Comparison of ENCODE assay signal across 8 cellular contexts in genomic region chr4:82431026-82431745, GRCh38. TPM values are rescaled to one million over a fixed set of nuclear protein-coding genes. Genes with fewer than 3 reads are reported as not detected.
A peak's percentile ranks its signal among the peaks of the same experiment; 100 is the strongest.
DNase-seq lines count a peak whose midpoint lies in the region; ATAC-seq and FAIRE-seq lines count a peak whose summit lies in the region.

No MANE protein-coding gene starts in this region.

- peak overlapping the region; percentile 92 for H3K4me3 ChIP-seq in BLaER1

- no peak for FAIRE-seq in RCC 7860 (lab: Jason Lieb, UNC)

- H3K4me3 Mint-ChIP-seq in immature natural killer cell: peak overlapping the region; percentile 97 to 100 (median 99)

- H3K27ac ChIP-seq in BLaER1: peak overlapping the region; percentile 100

- H3K27me3 ChIP-seq in BLaER1: no peaks in the 10 kb centered on the region

- peaks cover 57% of the 10 kb centered on the region for H3K36me3 ChIP-seq in BLaER1

- H3K9ac ChIP-seq in BLaER1: peak overlapping the region; percentile 100

- ATAC-seq in GM21447 (IDR thresholded peaks at IDR 0.05; ENCODE audit: unreplicated experiment) (peak; percentile 6), HG02840 (IDR thresholded peaks at IDR 0.05; ENCODE audit: low FRiP score, unreplicated experiment) (no peak)

- DNase-seq in RKO (ENCODE audit: low spot score): peak; percentile 30
- peak; percentile 38 for DNase-seq in astrocyte of the hippocampus (ENCODE audit: low read depth, low spot score)
- DNase-seq in immature natural killer cell: no peak
- DNase-seq in stimulated activated CD4-positive, alpha-beta T cell treated with anti-CD3 and anti-CD28 coated beads, Interleukin-1b, Interleukin-23, amount 100 ng/mL, for 48 hours: peak; percentile 41
- DNase-seq in RCC 7860 (ENCODE audit: low spot score): no peak

- H4K20me1 ChIP-seq in BLaER1: peaks cover 83% of the 10 kb centered on the region

- H3K27ac Mint-ChIP-seq in immature natural killer cell: peak overlapping the region; percentile 94 to 99 (median 98)

- no peaks in the 10 kb centered on the region for H3K9me3 Mint-ChIP-seq in immature natural killer cell

- H3K36me3 Mint-ChIP-seq in immature natural killer cell: peaks cover 16 to 20% (median 18%) of the 10 kb centered on the region in 3 donors

- peaks cover 58 to 77% of the 10 kb centered on the region in 2 donors for H3K4me1 Mint-ChIP-seq in immature natural killer cell

- H3K4me1 ChIP-seq in BLaER1: peaks cover 36% of the 10 kb centered on the region

- peak overlapping the region; percentile 90 for H3K4me2 ChIP-seq in BLaER1

- peaks cover 22 to 32% (median 27%) of the 10 kb centered on the region in 3 donors for H3K27me3 Mint-ChIP-seq in immature natural killer cell (ENCODE audit: low read depth in 3 of 3)

- H3K9me3 ChIP-seq in BLaER1: no peaks in the 10 kb centered on the region

RNA-seq across cellular contexts. Expression of gene ENOPH1, which starts 0.8 kb away (rescaled TPM):
- polyA plus RNA-seq in immature natural killer cell: 10 to 100 TPM; 48.5 to 53.7 (median 53.2) TPM

RNA-seq across cellular contexts. Expression of gene HNRNPDL, which starts 0.9 kb away (rescaled TPM):
- polyA plus RNA-seq in immature natural killer cell: 100 to 1,000 TPM; 176 to 312 (median 204) TPM

RNA-seq across cellular contexts. Expression of gene HNRNPD, which starts 57.4 kb away (rescaled TPM):
- 100 to 1,000 TPM; 133 to 287 (median 221) TPM for polyA plus RNA-seq in immature natural killer cell

Comparison
In these comparisons a context has a peak if more than half of its experiments do, and no peak if none do; other contexts are left out.
1. DNase-seq: peak in RKO (single experiment), astrocyte of the hippocampus (single experiment) and stimulated activated CD4-positive, alpha-beta T cell treated with anti-CD3 and anti-CD28 coated beads, Interleukin-1b, Interleukin-23, amount 100 ng/mL, for 48 hours (single experiment); none in immature natural killer cell (0 of 3) and RCC 7860 (single experiment).